In the genomic region with DNA sequence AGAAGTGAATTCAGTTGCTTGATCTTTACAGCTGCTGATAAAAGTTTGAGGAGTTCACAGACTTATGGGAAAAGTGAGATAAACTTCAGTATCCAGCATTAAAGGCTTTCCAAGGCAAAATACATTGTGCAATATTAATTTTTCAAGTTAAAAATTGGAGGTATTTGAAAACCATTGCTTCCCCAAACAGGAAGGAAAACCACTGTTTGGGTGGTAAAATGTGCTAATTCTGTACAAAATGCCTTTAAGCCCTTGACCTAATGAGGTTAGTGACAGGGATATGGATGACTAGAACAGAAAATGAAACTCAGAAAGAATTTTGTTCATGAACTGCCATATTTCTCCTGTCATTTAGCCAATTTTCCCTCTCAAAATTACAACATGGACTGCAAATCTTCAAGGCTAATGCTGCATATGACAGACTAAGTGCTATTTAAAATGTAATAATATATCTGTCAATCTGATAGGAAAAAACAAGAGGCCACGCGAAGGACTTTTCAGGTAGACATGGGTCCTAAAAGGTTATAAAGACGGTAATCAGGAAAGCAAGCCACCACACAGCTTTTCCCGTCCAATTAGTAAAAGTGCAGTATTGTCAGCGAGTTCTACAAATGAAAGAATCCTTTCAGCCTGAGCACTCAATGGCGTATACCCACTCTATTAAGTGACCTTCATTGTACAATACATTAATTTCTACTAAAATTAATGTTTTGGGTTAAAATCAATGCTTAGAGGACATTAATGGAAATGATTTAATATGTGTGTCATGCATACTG, we compare ENCODE assay signal across 16 cellular contexts.
A peak's percentile ranks its signal among the peaks of the same experiment; 100 is the strongest.
DNase-seq lines count a peak whose midpoint lies in the region; TF ChIP-seq lines count a peak whose summit lies in the region.
"Had no signal": no experiment of that assay in that cellular context is flagged by ENCODE, and none has a peak within 500 bp of the region (broad histone marks: within the 10 kb centered on the region; RNA-seq: fewer than 3 reads in every experiment).

No MANE protein-coding gene starts in this region.

- no peaks in the 10 kb centered on the region for H3K79me2 ChIP-seq in KMS-11 (ENCODE audit: insufficient read depth, low read depth)

- H3K4me3 Mint-ChIP-seq in mesothelial cell of epicardium (no peak overlapping the region), glutamatergic neuron (ENCODE audit: unreplicated experiment) (no peak overlapping the region)
- H3K4me3 Mint-ChIP-seq: T-cell had no signal

- H3K4me1 Mint-ChIP-seq in mesothelial cell of epicardium (peaks cover 30% of the 10 kb centered on the region), glutamatergic neuron (ENCODE audit: low read depth, unreplicated experiment) (no peaks in the 10 kb centered on the region)
- H3K4me1 Mint-ChIP-seq: T-cell had no signal

- 90 to 95% (median 93%) methylated on average over 6 of the region's 6 CpGs for WGBS in stomach, 5 donors

- H2AFZ ChIP-seq in KMS-11 (ENCODE audit: low read depth) = no peak overlapping the region

- H3K4me3 ChIP-seq in KMS-11 (IDR thresholded peaks at IDR 0.05; ENCODE audit: insufficient read depth, low read depth, low read length) = no peak overlapping the region
- H3K4me3 ChIP-seq in stomach = no peak overlapping the region
- H3K4me3 ChIP-seq: esophagus squamous epithelium, lung, pancreas, thoracic aorta had no signal

- no peaks in the 10 kb centered on the region for H3K9me3 Mint-ChIP-seq in mesothelial cell of epicardium
- peaks cover 2% of the 10 kb centered on the region for H3K9me3 Mint-ChIP-seq in glutamatergic neuron (ENCODE audit: unreplicated experiment)
- H3K9me3 Mint-ChIP-seq: T-cell had no signal

- TF ChIP-seq EP300 in stomach (IDR thresholded peaks at IDR 0.05) = no peak

- intact Hi-C loops in stomach (cut with DNase I; ENCODE audit: low total_unique reads) = no loop called here

- no peaks in the 10 kb centered on the region for H4K20me1 ChIP-seq in KMS-11 (ENCODE audit: insufficient read depth)

- H3K9ac ChIP-seq in KMS-11 = no peak overlapping the region

- H3K27me3 Mint-ChIP-seq in mesothelial cell of epicardium (ENCODE audit: low read depth) (peaks cover 8% of the 10 kb centered on the region), glutamatergic neuron (ENCODE audit: unreplicated experiment) (no peaks in the 10 kb centered on the region)

- DNase-seq in CD1c-positive myeloid dendritic cell (ENCODE audit: extremely low spot score) (peak; percentile 9), astrocyte of the hippocampus (ENCODE audit: low read depth, low spot score) (peak; percentile 9), mesothelial cell of epicardium (ENCODE audit: low spot score in 2 of 2, unreplicated experiment in 2 of 2) (no peak), glutamatergic neuron (no peak), stomach (no peak), nucleus accumbens (lab: John Stamatoyannopoulos, UW) (no peak)
- no peak for DNase-seq in activated CD4-positive, alpha-beta T cell treated with anti-CD3 and anti-CD28 coated beads, Interleukin-2, amount 50 U/mL, for 48 hours
- DNase-seq: activated CD8-positive, alpha-beta memory T cell treated with anti-CD3 and anti-CD28 coated beads, Interleukin-2, amount 50 U/mL, for 4 hours; DMS153; esophagus squamous epithelium; pancreas; T-cell had no signal

- H3K36me3 Mint-ChIP-seq in mesothelial cell of epicardium (no peaks in the 10 kb centered on the region), glutamatergic neuron (ENCODE audit: unreplicated experiment) (no peaks in the 10 kb centered on the region)
- H3K36me3 Mint-ChIP-seq: T-cell had no signal

- peak overlapping the region; percentile 9; the same call in 1 of the 2 replicates for H3K4me2 ChIP-seq in KMS-11

- H3K9me3 ChIP-seq in stomach = no peaks in the 10 kb centered on the region
- H3K9me3 ChIP-seq: esophagus squamous epithelium, pancreas, thoracic aorta had no signal

- H3K27ac Mint-ChIP-seq in mesothelial cell of epicardium = peak overlapping the region; percentile 68
- no peak overlapping the region for H3K27ac Mint-ChIP-seq in glutamatergic neuron (ENCODE audit: unreplicated experiment)
- H3K27ac Mint-ChIP-seq: T-cell had no signal

- H3K36me3 ChIP-seq in KMS-11 (ENCODE audit: insufficient read depth) = no peaks in the 10 kb centered on the region
- no peaks in the 10 kb centered on the region for H3K36me3 ChIP-seq in stomach
- H3K36me3 ChIP-seq: esophagus squamous epithelium, pancreas, thoracic aorta had no signal

- H3K27me3 ChIP-seq in KMS-11 (ENCODE audit: insufficient read depth, low read depth) (no peaks in the 10 kb centered on the region), stomach (no peaks in the 10 kb centered on the region)
- H3K27me3 ChIP-seq: esophagus squamous epithelium, pancreas had no signal

- no peak overlapping the region for H3K27ac ChIP-seq in KMS-11
- H3K27ac ChIP-seq in stomach = no peak overlapping the region
- H3K27ac ChIP-seq: esophagus squamous epithelium, HL-60, pancreas, thoracic aorta had no signal

- no peak for TF ChIP-seq CTCF in KMS-11 (conservative IDR thresholded peaks at IDR 0.05; ENCODE audit: low read depth, low read length)
- no peak for TF ChIP-seq CTCF in mesothelial cell of epicardium (IDR thresholded peaks at IDR 0.05; ENCODE audit: unreplicated experiment)
- TF ChIP-seq CTCF in glutamatergic neuron (IDR thresholded peaks at IDR 0.05; ENCODE audit: partially characterized antibody, unreplicated experiment) = no peak
- no peak for TF ChIP-seq CTCF in stomach (IDR thresholded peaks at IDR 0.05)

- TF ChIP-seq POLR2A in stomach (IDR thresholded peaks at IDR 0.05) = no peak

- peaks cover 17% of the 10 kb centered on the region for H3K4me1 ChIP-seq in KMS-11 (ENCODE audit: low read depth, poor library complexity, severe bottlenecking)
- H3K4me1 ChIP-seq in stomach = peaks cover 0 to 13% (median 7%) of the 10 kb centered on the region in 4 donors
- H3K4me1 ChIP-seq: esophagus squamous epithelium, pancreas had no signal

Comparison
In these comparisons a context has a peak if more than half of its experiments do, and no peak if none do; other contexts are left out.
1. DNase-seq: peak in CD1c-positive myeloid dendritic cell (single experiment) and astrocyte of the hippocampus (single experiment); none in mesothelial cell of epicardium (0 of 2), glutamatergic neuron (single experiment), activated CD4-positive, alpha-beta T cell treated with anti-CD3 and anti-CD28 coated beads, Interleukin-2, amount 50 U/mL, for 48 hours (0 of 2), stomach (single experiment) and nucleus accumbens (0 of 56).